Comparison of ENCODE assay signal across 13 cellular contexts in genomic region chr12:127811988-127812387, GRCh38.
DNase-seq lines count a peak whose midpoint lies in the region; ATAC-seq and TF ChIP-seq lines count a peak whose summit lies in the region.
"Had no signal": no experiment of that assay in that cellular context is flagged by ENCODE, and none has a peak within 500 bp of the region (broad histone marks: within the 10 kb centered on the region; RNA-seq: fewer than 3 reads in every experiment).

No MANE protein-coding gene starts in this region.

- TF ChIP-seq CTCF in natural killer cell (IDR thresholded peaks at IDR 0.05) (no peak), GM10248 (IDR thresholded peaks at IDR 0.05; ENCODE audit: control extremely low read depth, extremely low read depth, low read depth, missing control alignments) (no peak)

- H3K79me1 ChIP-seq in mesenchymal stem cell (replicated peaks; ENCODE audit: low read length, poor library complexity, severe bottlenecking): no peaks in the 10 kb centered on the region

- H3K36me3 Mint-ChIP-seq in natural killer cell: no peaks in the 10 kb centered on the region

- no peak overlapping the region for H2AFZ ChIP-seq in mesenchymal stem cell (ENCODE audit: low read depth, low read length)

- H3K27me3 ChIP-seq in mesenchymal stem cell (ENCODE audit: control insufficient read depth in 1 of 2, insufficient read depth in 1 of 2, low read length in 2 of 2): peaks cover 0 to under 1% of the 10 kb centered on the region in 2 experiments
- H3K27me3 ChIP-seq: upper lobe of left lung had no signal

- H3K4ac ChIP-seq in mesenchymal stem cell (ENCODE audit: low read depth in 1 of 2, low read length in 2 of 2): no peak overlapping the region

- DNase-seq in AG08395 (ENCODE audit: low spot score) (peak; percentile 86), M059J (ENCODE audit: low read depth) (peak; percentile 59), dedifferentiated amniotic fluid mesenchymal stem cell (ENCODE audit: extremely low spot score) (peak; percentile 94), mesenchymal stem cell (peak; percentile 81), natural killer cell (no peak), GM10248 (ENCODE audit: extremely low spot score) (no peak)
- DNase-seq in stimulated activated naive CD4-positive, alpha-beta T cell (lab: John Stamatoyannopoulos, UW): no peak
- DNase-seq: NCI-H146, RPMI8226, upper lobe of left lung had no signal

- intact Hi-C loops in natural killer cell (cut with micrococcal nuclease): no loop called here

- H4K91ac ChIP-seq in mesenchymal stem cell (ENCODE audit: low read length): no peak overlapping the region

- no peaks in the 10 kb centered on the region for H3K27me3 Mint-ChIP-seq in natural killer cell (ENCODE audit: low read depth in 2 of 2)
- H3K27me3 Mint-ChIP-seq: B cell had no signal

- ATAC-seq in natural killer cell: no peak
- ATAC-seq in GM18870 (IDR thresholded peaks at IDR 0.05; ENCODE audit: unreplicated experiment): no peak

- H2AK5ac ChIP-seq in mesenchymal stem cell (ENCODE audit: low read length, severe bottlenecking): no peak overlapping the region

- H2BK15ac ChIP-seq in mesenchymal stem cell (ENCODE audit: low read depth, poor library complexity, severe bottlenecking): no peak overlapping the region

- no peak overlapping the region for H2BK120ac ChIP-seq in mesenchymal stem cell (ENCODE audit: low read depth, low read length)

- no peak overlapping the region for H3K23ac ChIP-seq in mesenchymal stem cell (ENCODE audit: low read length in 2 of 2)

- H3K4me3 Mint-ChIP-seq in natural killer cell: no peak overlapping the region
- H3K4me3 Mint-ChIP-seq: B cell had no signal

- H3K4me1 Mint-ChIP-seq in natural killer cell: no peaks in the 10 kb centered on the region
- H3K4me1 Mint-ChIP-seq: B cell had no signal

- peak overlapping the region in 1 of 2 experiments; percentile 10 for H3K4me3 ChIP-seq in mesenchymal stem cell (ENCODE audit: insufficient read depth in 1 of 2, low read depth in 1 of 2, low read length in 2 of 2)
- H3K4me3 ChIP-seq: upper lobe of left lung had no signal

- no peak overlapping the region for H3K27ac Mint-ChIP-seq in natural killer cell
- H3K27ac Mint-ChIP-seq: activated T-helper 2 cell treated with anti-CD3 and anti-CD28 coated beads, Interferon-gamma antibody, Interleukin-2, Interleukin-4, amounts not matched to agents 10 μg/mL and 5 μg/mL and 100 μg/mL, durations not matched to agents 14 hours and 24 hours and 36 hours; B cell had no signal

- no peaks in the 10 kb centered on the region for H3K9me3 ChIP-seq in mesenchymal stem cell (ENCODE audit: control insufficient read depth, low read length)
- H3K9me3 ChIP-seq: upper lobe of left lung had no signal

- peaks cover 5% of the 10 kb centered on the region for H3K4me1 ChIP-seq in mesenchymal stem cell (ENCODE audit: control insufficient read depth, insufficient read depth, low read depth, low read length)

- WGBS in mesenchymal stem cell: 24% methylated on average over 7 of the region's 7 CpGs

- no peak overlapping the region for H3K4me2 ChIP-seq in mesenchymal stem cell (ENCODE audit: low read length, poor library complexity, severe bottlenecking)

- POLR2A ChIA-PET in GM10248 (lab: Yijun Ruan, JAX): no interaction called here

- H3K36me3 ChIP-seq in mesenchymal stem cell (ENCODE audit: control insufficient read depth in 1 of 2, insufficient read depth in 2 of 2, low read depth in 1 of 2, low read length in 2 of 2): no peaks in the 10 kb centered on the region
- H3K36me3 ChIP-seq: upper lobe of left lung had no signal

- no peak overlapping the region for H2BK12ac ChIP-seq in mesenchymal stem cell (ENCODE audit: low read length in 2 of 2)

- H3K14ac ChIP-seq in mesenchymal stem cell (ENCODE audit: low read length in 2 of 2): no peak overlapping the region

- H3K18ac ChIP-seq in mesenchymal stem cell (ENCODE audit: low read depth in 1 of 2, low read length in 2 of 2): no peak overlapping the region

- no peak overlapping the region for H4K8ac ChIP-seq in mesenchymal stem cell (ENCODE audit: low read length)

- peak overlapping the region; percentile 66 for H3K9ac ChIP-seq in mesenchymal stem cell (ENCODE audit: low read length)

- H2BK5ac ChIP-seq in mesenchymal stem cell (ENCODE audit: low read depth, low read length, poor library complexity, severe bottlenecking): no peak overlapping the region

- peaks cover 7 to 9% of the 10 kb centered on the region in 2 donors for H3K9me3 Mint-ChIP-seq in natural killer cell

- H3K27ac ChIP-seq in mesenchymal stem cell (ENCODE audit: low read length, poor library complexity, severe bottlenecking): no peak overlapping the region
- H3K27ac ChIP-seq: upper lobe of left lung had no signal

- CTCF ChIA-PET in GM10248 (lab: Yijun Ruan, JAX): no interaction called here

Comparison
In these comparisons a context has a peak if more than half of its experiments do, and no peak if none do; other contexts are left out.
1. DNase-seq: peak in AG08395 (single experiment), M059J (single experiment), dedifferentiated amniotic fluid mesenchymal stem cell (single experiment) and mesenchymal stem cell (single experiment); none in natural killer cell (single experiment), stimulated activated naive CD4-positive, alpha-beta T cell (0 of 6) and GM10248 (single experiment).